Comparison of ENCODE assay signal across 19 cellular contexts in the genomic region with DNA sequence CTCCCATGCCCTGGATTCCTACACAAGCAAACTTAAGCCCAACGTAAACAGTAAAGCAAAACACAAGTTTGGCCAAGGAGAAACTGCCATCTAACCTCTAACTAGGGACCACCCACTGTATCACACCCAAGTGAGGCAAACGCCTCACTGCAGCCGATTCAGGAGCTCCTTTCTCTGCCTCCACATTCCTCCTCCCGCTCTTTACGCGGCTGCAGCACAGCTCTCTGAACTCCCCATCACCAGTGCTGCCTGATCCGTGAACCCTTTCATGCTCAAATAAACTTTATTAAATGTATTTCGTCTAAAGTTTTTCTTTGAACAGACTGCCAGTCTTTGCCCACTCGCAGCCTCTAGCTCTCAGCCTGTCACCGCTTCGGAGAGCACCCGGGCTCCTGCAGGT. TPM values are rescaled to one million over a fixed set of nuclear protein-coding genes. Genes with fewer than 3 reads are reported as not detected.
A peak's percentile ranks its signal among the peaks of the same experiment; 100 is the strongest.
DNase-seq lines count a peak whose midpoint lies in the region.
"Had no signal": no experiment of that assay in that cellular context is flagged by ENCODE, and none has a peak within 500 bp of the region (broad histone marks: within the 10 kb centered on the region; RNA-seq: fewer than 3 reads in every experiment).

No MANE protein-coding gene starts in this region.

- CTCF ChIA-PET in CD8-positive, alpha-beta memory T cell (lab: Charles Lee) = no interaction called here

- no peak overlapping the region for H3K4me3 Mint-ChIP-seq in T-helper 2 cell treated with Interferon-gamma antibody and Interleukin-4, amounts not matched to agents 5 μg/mL and 100 μg/mL, for 36 hours
- no peak overlapping the region for H3K4me3 Mint-ChIP-seq in CD8-positive, alpha-beta memory T cell
- H3K4me3 Mint-ChIP-seq: CD4-positive, CD25-positive, alpha-beta regulatory T cell; GM23338; HFFc6 had no signal

- peak overlapping the region; percentile 26 for H3K27ac Mint-ChIP-seq in T-helper 2 cell treated with Interferon-gamma antibody and Interleukin-4, amounts not matched to agents 5 μg/mL and 100 μg/mL, for 36 hours
- H3K27ac Mint-ChIP-seq in CD8-positive, alpha-beta memory T cell = no peak overlapping the region
- H3K27ac Mint-ChIP-seq: GM23338, HFFc6 had no signal

- no peak for DNase-seq in T-helper 2 cell treated with Interferon-gamma antibody and Interleukin-4, amounts not matched to agents 5 μg/mL and 100 μg/mL, for 36 hours (ENCODE audit: low spot score)
- DNase-seq in T-helper 2 cell = no peak
- DNase-seq in H7 = peak; percentile 38
- DNase-seq in left kidney (ENCODE audit: low read depth, low spot score) = peak; percentile 53
- no peak for DNase-seq in activated gamma-delta T cell treated with Interleukin-2 at 50 U/mL for 16 hours
- no peak for DNase-seq in CD8-positive, alpha-beta memory T cell
- DNase-seq in SW 1271 (lab: John Stamatoyannopoulos, UW) = no peak
- DNase-seq: 8988T; C1 segment of cervical spinal cord; Calu3; CD4-positive, CD25-positive, alpha-beta regulatory T cell; DMS79 treated with DMSO at 0.1 percent for 48 hours; GF-D8; HFFc6 had no signal

- H3K9me3 Mint-ChIP-seq in T-helper 2 cell treated with Interferon-gamma antibody and Interleukin-4, amounts not matched to agents 5 μg/mL and 100 μg/mL, for 36 hours = no peaks in the 10 kb centered on the region
- no peaks in the 10 kb centered on the region for H3K9me3 Mint-ChIP-seq in CD8-positive, alpha-beta memory T cell
- H3K9me3 Mint-ChIP-seq: GM23338, HFFc6, IgD-negative memory B cell had no signal

- no peaks in the 10 kb centered on the region for H3K4me1 ChIP-seq in CD8-positive, alpha-beta memory T cell (ENCODE audit: insufficient read depth, low read length)

- H3K27me3 ChIP-seq in H7 (ENCODE audit: control insufficient read depth, insufficient read depth, low read length) = no peaks in the 10 kb centered on the region
- no peaks in the 10 kb centered on the region for H3K27me3 ChIP-seq in CD8-positive, alpha-beta memory T cell (ENCODE audit: insufficient read depth, low read length, poor library complexity, severe bottlenecking)

- H3K27me3 Mint-ChIP-seq in T-helper 2 cell treated with Interferon-gamma antibody and Interleukin-4, amounts not matched to agents 5 μg/mL and 100 μg/mL, for 36 hours (ENCODE audit: low read depth) = no peaks in the 10 kb centered on the region
- peaks cover 0 to 2% of the 10 kb centered on the region in 2 donors for H3K27me3 Mint-ChIP-seq in CD8-positive, alpha-beta memory T cell
- H3K27me3 Mint-ChIP-seq: CD4-positive, CD25-positive, alpha-beta regulatory T cell had no signal

- H3K9me3 ChIP-seq in CD8-positive, alpha-beta memory T cell (ENCODE audit: low read length) = no peaks in the 10 kb centered on the region

- peaks cover 18% of the 10 kb centered on the region for H3K4me1 Mint-ChIP-seq in T-helper 2 cell treated with Interferon-gamma antibody and Interleukin-4, amounts not matched to agents 5 μg/mL and 100 μg/mL, for 36 hours (ENCODE audit: low read depth)
- peaks cover 0 to 22% (median 8%) of the 10 kb centered on the region in 3 donors for H3K4me1 Mint-ChIP-seq in CD8-positive, alpha-beta memory T cell

- POLR2A ChIA-PET in CD8-positive, alpha-beta memory T cell (lab: Charles Lee) = no interaction called here

- no peak overlapping the region for H3K27ac ChIP-seq in CD8-positive, alpha-beta memory T cell (ENCODE audit: low read depth, low read length)

- H3K36me3 Mint-ChIP-seq in T-helper 2 cell treated with Interferon-gamma antibody and Interleukin-4, amounts not matched to agents 5 μg/mL and 100 μg/mL, for 36 hours (ENCODE audit: low read depth) = no peaks in the 10 kb centered on the region
- no peaks in the 10 kb centered on the region for H3K36me3 Mint-ChIP-seq in CD8-positive, alpha-beta memory T cell
- H3K36me3 Mint-ChIP-seq: CD4-positive, CD25-positive, alpha-beta regulatory T cell; IgD-negative memory B cell had no signal

- no peak overlapping the region for H3K4me3 ChIP-seq in H7 (ENCODE audit: insufficient read depth, low read depth, low read length)
- no peak overlapping the region for H3K4me3 ChIP-seq in CD8-positive, alpha-beta memory T cell (ENCODE audit: low read length)
- H3K4me3 ChIP-seq: GM23338 had no signal

- no peaks in the 10 kb centered on the region for H3K36me3 ChIP-seq in H7 (replicated peaks; ENCODE audit: control insufficient read depth, insufficient read depth, low read length)
- H3K36me3 ChIP-seq in CD8-positive, alpha-beta memory T cell (ENCODE audit: insufficient read depth, low read length) = no peaks in the 10 kb centered on the region

RNA-seq across cellular contexts. Expression of a gene that starts 6.6 kb away (rescaled TPM):
- total RNA-seq in H7 (2014; rRNA removed; shearing (Covaris generic)) = not detected in 2 replicates
- total RNA-seq in CD8-positive, alpha-beta memory T cell = not detected
- not detected for polyA plus RNA-seq in CD8-positive, alpha-beta memory T cell
- total RNA-seq: A673; Calu3; CD4-positive, CD25-positive, alpha-beta regulatory T cell; GM23338; HepG2; HFFc6 had no signal
- polyA plus RNA-seq: AG04450; CD4-positive, CD25-positive, alpha-beta regulatory T cell; GM23338; HepG2; IgD-negative memory B cell had no signal

RNA-seq across cellular contexts. Expression of a gene that starts 16.7 kb away (rescaled TPM):
- not detected in 2 replicates for total RNA-seq in H7 (2014; rRNA removed; shearing (Covaris generic))
- total RNA-seq in CD8-positive, alpha-beta memory T cell = 1 to 10 TPM; 1.7 to 1.9 TPM
- polyA plus RNA-seq in CD8-positive, alpha-beta memory T cell = 0.41 TPM
- polyA plus RNA-seq: HepG2 had no signal

RNA-seq across cellular contexts. Expression of a gene that starts 51.3 kb away (rescaled TPM):
- 0.11 and 1.8 TPM in 2 replicates for total RNA-seq in H7 (2014; rRNA removed; shearing (Covaris generic))
- total RNA-seq in CD8-positive, alpha-beta memory T cell = 1 to 10 TPM; 1.9 to 2.3 TPM
- polyA plus RNA-seq in CD8-positive, alpha-beta memory T cell = 0.77 TPM
- polyA plus RNA-seq: AG04450 had no signal

Comparison
In these comparisons a context has a peak if more than half of its experiments do, and no peak if none do; other contexts are left out.
1. DNase-seq: peak in H7 (single experiment) and left kidney (single experiment); none in T-helper 2 cell treated with Interferon-gamma antibody and Interleukin-4, amounts not matched to agents 5 μg/mL and 100 μg/mL, for 36 hours (single experiment), T-helper 2 cell (0 of 5), activated gamma-delta T cell treated with Interleukin-2 at 50 U/mL for 16 hours (single experiment), CD8-positive, alpha-beta memory T cell (0 of 5) and SW 1271 (0 of 2).